12 cellular contexts compared by ENCODE assay signal in the genomic region with DNA sequence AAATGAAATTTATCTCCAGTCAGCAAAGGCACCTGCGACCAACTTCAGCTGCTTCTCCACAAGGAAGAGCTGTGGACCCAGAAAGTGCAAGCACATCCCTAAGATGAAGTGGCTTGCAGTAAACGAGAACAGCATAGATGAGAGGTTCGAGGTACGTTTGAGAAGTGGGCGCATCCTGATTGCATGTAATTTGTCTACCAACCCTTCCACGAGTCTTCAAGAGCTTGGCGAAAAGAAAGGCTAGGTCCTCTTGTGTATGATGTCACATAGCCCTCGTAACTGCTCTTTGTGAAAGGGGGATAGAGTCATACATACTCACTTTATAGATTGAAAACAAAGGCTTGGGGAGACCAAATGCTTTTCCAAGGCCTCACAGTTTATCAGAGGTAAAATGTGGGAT. TPM values are rescaled to one million over a fixed set of nuclear protein-coding genes. Genes with fewer than 3 reads are reported as not detected.
DNase-seq lines count a peak whose midpoint lies in the region; ATAC-seq and TF ChIP-seq lines count a peak whose summit lies in the region.
"Had no signal": no experiment of that assay in that cellular context is flagged by ENCODE, and none has a peak within 500 bp of the region (broad histone marks: within the 10 kb centered on the region; RNA-seq: fewer than 3 reads in every experiment).

No MANE protein-coding gene starts in this region.

- H3K36me3 ChIP-seq in colonic mucosa (no peaks in the 10 kb centered on the region), transverse colon (no peaks in the 10 kb centered on the region)
- H3K36me3 ChIP-seq: ovary, suprapubic skin had no signal

- in situ Hi-C loops in transverse colon (cut with MboI; ENCODE audit: low pct_ligation_motif_present in 1 of 4, low pct_unique_long_range_greater_than_20kb in 1 of 4, low sequenced_read_pairs in 3 of 4), result no loop called here

- POLR2A ChIA-PET in T-cell (lab: Charles Lee), result interaction anchor here (0.7 to 1.5 kb wide), 8 partner anchors 10 to 28 kb away, joined by 3 to 9 read pairs (median 5); no protein-coding TSS in a partner anchor

- peak; percentile 46 for DNase-seq in activated naive CD4-positive, alpha-beta T cell treated with anti-CD3 and anti-CD28 coated beads for 36 hours
- no peak for DNase-seq in activated naive CD4-positive, alpha-beta T cell (lab: John Stamatoyannopoulos, UW)
- DNase-seq in T-cell, result no peak
- DNase-seq in colonic mucosa, result no peak
- DNase-seq in transverse colon, result no peak
- no peak for DNase-seq in DMS79 (lab: John Stamatoyannopoulos, UW)
- DNase-seq in C1 segment of cervical spinal cord (lab: John Stamatoyannopoulos, UW), result no peak

- TF ChIP-seq EP300 in transverse colon (IDR thresholded peaks at IDR 0.05; ENCODE audit: low read depth), result no peak

- H3K27ac Mint-ChIP-seq in activated naive CD4-positive, alpha-beta T cell treated with anti-CD3 and anti-CD28 coated beads for 36 hours, result peak overlapping the region; percentile 96
- peak overlapping the region; percentile 98 to 99 for H3K27ac Mint-ChIP-seq in T-cell

- H3K9ac ChIP-seq in colonic mucosa (ENCODE audit: low read depth in 2 of 2, low read length in 2 of 2), result no peak overlapping the region

- intact Hi-C loops in activated naive CD4-positive, alpha-beta T cell treated with anti-CD3 and anti-CD28 coated beads for 36 hours (cut with micrococcal nuclease), result loop anchor here (1.0 kb wide), 2 partner anchors 9 to 28 kb away; no protein-coding TSS in a partner anchor
- intact Hi-C loops in colonic mucosa (cut with DNase I), result no loop called here
- intact Hi-C loops in transverse colon (cut with DNase I; ENCODE audit: low total_unique reads), result no loop called here

- no peaks in the 10 kb centered on the region for H3K9me3 ChIP-seq in colonic mucosa
- no peaks in the 10 kb centered on the region for H3K9me3 ChIP-seq in transverse colon
- H3K9me3 ChIP-seq: ovary, suprapubic skin had no signal

- CTCF ChIA-PET in activated naive CD4-positive, alpha-beta T cell treated with anti-CD3 and anti-CD28 coated beads for 36 hours (lab: Charles Lee), result interaction anchor here (0.6 to 18.8 kb wide), 10 partner anchors 9 to 77 kb away, joined by 3 to 281 read pairs (median 7); no protein-coding TSS in a partner anchor
- CTCF ChIA-PET in T-cell (lab: Charles Lee), result interaction anchor here (0.6 to 2.1 kb wide), 17 partner anchors 10 to 72 kb away, joined by 3 to 17 read pairs (median 4); no protein-coding TSS in a partner anchor

- peak overlapping the region; percentile 20 for H3K27ac ChIP-seq in colonic mucosa
- H3K27ac ChIP-seq in transverse colon, result peak overlapping the region; percentile 28 to 67 (median 48)
- H3K27ac ChIP-seq: ovary, suprapubic skin had no signal

- peak in 3 of 4 experiments; percentile 9 to 17 (median 13) for ATAC-seq in T-cell (replicated peaks in 1 of 4)
- no peak for ATAC-seq in HG03039 (IDR thresholded peaks at IDR 0.05; ENCODE audit: unreplicated experiment)

- no peaks in the 10 kb centered on the region for H3K27me3 Mint-ChIP-seq in activated naive CD4-positive, alpha-beta T cell treated with anti-CD3 and anti-CD28 coated beads for 36 hours (ENCODE audit: low read depth)
- H3K27me3 Mint-ChIP-seq in T-cell, result no peaks in the 10 kb centered on the region

- no peaks in the 10 kb centered on the region for H3K9me3 Mint-ChIP-seq in activated naive CD4-positive, alpha-beta T cell treated with anti-CD3 and anti-CD28 coated beads for 36 hours
- H3K9me3 Mint-ChIP-seq in T-cell, result no peaks in the 10 kb centered on the region

- H3K36me3 Mint-ChIP-seq in activated naive CD4-positive, alpha-beta T cell treated with anti-CD3 and anti-CD28 coated beads for 36 hours (ENCODE audit: low read depth), result no peaks in the 10 kb centered on the region
- no peaks in the 10 kb centered on the region for H3K36me3 Mint-ChIP-seq in T-cell

- H3K4me3 ChIP-seq in colonic mucosa, result no peak overlapping the region
- no peak overlapping the region for H3K4me3 ChIP-seq in transverse colon
- H3K4me3 ChIP-seq: ovary, skin epidermis, suprapubic skin had no signal

- no peak for TF ChIP-seq CTCF in colonic mucosa (IDR thresholded peaks at IDR 0.05)
- no peak for TF ChIP-seq CTCF in transverse colon (IDR thresholded peaks at IDR 0.05)

- H3K27me3 ChIP-seq in colonic mucosa, result no peaks in the 10 kb centered on the region
- no peaks in the 10 kb centered on the region for H3K27me3 ChIP-seq in transverse colon
- H3K27me3 ChIP-seq: ovary, suprapubic skin had no signal

- H3K4me1 ChIP-seq in colonic mucosa (no peaks in the 10 kb centered on the region), transverse colon (peaks cover 0 to 24% (median 5%) of the 10 kb centered on the region in 4 donors)

- WGBS in transverse colon (ENCODE audit: low coverage in 1 of 2), 2 donors, result 69 to 74% methylated on average over 4 to 8 of the region's 8 CpGs

- no peak for TF ChIP-seq POLR2A in transverse colon (IDR thresholded peaks at IDR 0.05)

- H3K4me1 Mint-ChIP-seq in activated naive CD4-positive, alpha-beta T cell treated with anti-CD3 and anti-CD28 coated beads for 36 hours (ENCODE audit: low read depth), result peaks cover 88% of the 10 kb centered on the region
- peaks cover 72 to 86% (median 84%) of the 10 kb centered on the region in 3 donors for H3K4me1 Mint-ChIP-seq in T-cell

- peak overlapping the region; percentile 78 for H3K4me3 Mint-ChIP-seq in activated naive CD4-positive, alpha-beta T cell treated with anti-CD3 and anti-CD28 coated beads for 36 hours
- peak overlapping the region; percentile 78 to 99 (median 82) for H3K4me3 Mint-ChIP-seq in T-cell

RNA-seq across cellular contexts. Expression of a gene that starts 6.0 kb away (rescaled TPM):
- total RNA-seq in activated naive CD4-positive, alpha-beta T cell treated with anti-CD3 and anti-CD28 coated beads for 36 hours, result 100 to 1,000 TPM; 115 to 122 TPM
- total RNA-seq in T-cell (100 to 1,000 TPM; 355 to 394 (median 374) TPM), colonic mucosa (10 to 100 TPM in 1 of 2 donors, 1 to 10 TPM in 1; 8.0 to 13.4 TPM), transverse colon (10 to 100 TPM in 3 of 4 donors, 1 to 10 TPM in 1; 2.6 to 33.0 (median 23.3) TPM)
- total RNA-seq: MCF 10A had no signal
